Comparison of ENCODE assay signal across 2 cellular contexts in the genomic region with DNA sequence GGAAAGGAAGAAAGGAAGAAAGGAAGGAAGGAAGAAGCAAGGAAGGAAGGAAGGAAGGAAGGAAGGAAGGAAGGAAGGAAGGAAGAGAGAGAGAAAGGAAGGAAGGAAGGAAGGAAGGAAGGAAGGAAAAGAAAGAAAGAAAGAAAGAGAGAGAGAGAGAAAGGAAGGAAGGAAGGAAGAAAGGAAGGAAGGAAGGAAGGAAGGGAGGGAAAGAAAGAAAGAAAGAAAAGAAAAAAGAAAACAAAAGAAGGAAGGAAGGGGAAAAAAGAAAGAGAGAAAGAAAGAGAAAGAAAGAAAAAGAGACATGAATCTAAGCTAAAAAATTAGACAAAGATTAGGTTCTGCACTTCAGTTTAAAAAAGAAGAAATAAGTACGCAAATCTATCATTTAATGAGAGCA.
TF ChIP-seq lines count a peak whose summit lies in the region.

No MANE protein-coding gene starts in this region.

TF ChIP-seq in HEK293, 187 proteins besides CTCF, POLR2A, EP300 and RAD21:
- peak; percentile 91 for TF ChIP-seq ZNF366 (tag by site-specific recombination; conservative IDR thresholded peaks at IDR 0.05)

TF ChIP-seq in WTC11, 78 proteins besides CTCF, POLR2A, EP300 and RAD21:
- TF ChIP-seq, protein P1, sequence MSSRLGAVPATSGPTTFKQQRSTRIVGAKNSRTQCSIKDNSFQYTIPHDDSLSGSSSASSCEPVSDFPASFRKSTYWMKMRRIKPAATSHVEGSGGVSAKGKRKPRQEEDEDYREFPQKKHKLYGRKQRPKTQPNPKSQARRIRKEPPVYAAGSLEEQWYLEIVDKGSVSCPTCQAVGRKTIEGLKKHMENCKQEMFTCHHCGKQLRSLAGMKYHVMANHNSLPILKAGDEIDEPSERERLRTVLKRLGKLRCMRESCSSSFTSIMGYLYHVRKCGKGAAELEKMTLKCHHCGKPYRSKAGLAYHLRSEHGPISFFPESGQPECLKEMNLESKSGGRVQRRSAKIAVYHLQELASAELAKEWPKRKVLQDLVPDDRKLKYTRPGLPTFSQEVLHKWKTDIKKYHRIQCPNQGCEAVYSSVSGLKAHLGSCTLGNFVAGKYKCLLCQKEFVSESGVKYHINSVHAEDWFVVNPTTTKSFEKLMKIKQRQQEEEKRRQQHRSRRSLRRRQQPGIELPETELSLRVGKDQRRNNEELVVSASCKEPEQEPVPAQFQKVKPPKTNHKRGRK (CRISPR knock-in tag; IDR thresholded peaks at IDR 0.05; ENCODE audit: borderline replicate concordance): 0 out of 2 replicates have a peak, but pooled peaks have one; percentile 21
